In the genomic region with DNA sequence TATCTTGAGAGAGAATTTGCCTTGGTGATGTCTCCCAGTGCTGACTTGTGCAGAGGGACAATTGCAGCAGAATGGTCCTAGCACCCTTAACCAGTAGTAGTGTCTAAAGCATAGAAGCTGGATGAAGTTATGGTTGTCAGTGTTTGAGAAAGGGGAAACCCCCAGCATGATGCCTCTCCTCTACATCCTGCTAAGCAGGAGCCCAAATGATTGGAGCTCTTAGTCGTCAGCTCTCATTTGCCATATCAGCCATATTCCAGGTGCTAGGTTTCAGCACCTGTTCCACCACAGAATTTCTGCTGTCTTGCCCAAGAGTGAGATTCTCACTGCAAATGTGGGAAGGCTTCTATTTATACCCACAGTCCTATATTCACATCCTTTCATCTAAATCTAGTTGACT, we compare ENCODE assay signal across 25 cellular contexts.
DNase-seq lines count a peak whose midpoint lies in the region; ATAC-seq, FAIRE-seq and TF ChIP-seq lines count a peak whose summit lies in the region.
"Had no signal": no experiment of that assay in that cellular context is flagged by ENCODE, and none has a peak within 500 bp of the region (broad histone marks: within the 10 kb centered on the region; RNA-seq: fewer than 3 reads in every experiment).

No MANE protein-coding gene starts in this region.

- ATAC-seq in GM18868 (IDR thresholded peaks at IDR 0.05; ENCODE audit: unreplicated experiment) (peak; percentile 49), HG02610 (IDR thresholded peaks at IDR 0.05; ENCODE audit: unreplicated experiment) (peak; percentile 50), memory B cell (ENCODE audit: low read depth) (no peak)
- ATAC-seq: GM12878, HCT116 had no signal

- DNase-seq in NCI-H2107 (lab: John Stamatoyannopoulos, UW) (peak; percentile 5), memory B cell (ENCODE audit: low spot score in 2 of 2) (no peak), H54 (ENCODE audit: insufficient read length, low spot score) (no peak), islet precursor cell (no peak)
- no peak for DNase-seq in effector CD8-positive, alpha-beta T cell (lab: John Stamatoyannopoulos, UW)
- DNase-seq: CD8-positive, alpha-beta memory T cell; DMS 273 treated with DMSO at 0.1 percent for 48 hours; DMS79; EL; GDM1; Karpas-422; MV-4-11; NCI-H1105; NCI-H1436 treated with DMSO at 0.1 percent for 48 hours; NCI-H1930; NCI-H446 treated with DMSO at 0.1 percent for 48 hours; NCI-H526 treated with DMSO at 0.1 percent for 48 hours; Peyer's patch; SIG-M5 had no signal

- FAIRE-seq in H54 (lab: Jason Lieb, UNC): no peak
- FAIRE-seq: GM12878, H1 had no signal

- H3K9me3 Mint-ChIP-seq in memory B cell: no peaks in the 10 kb centered on the region

- H3K36me3 Mint-ChIP-seq in memory B cell: peaks cover 4% of the 10 kb centered on the region

- no peak overlapping the region for H3K4me3 Mint-ChIP-seq in memory B cell
- H3K4me3 Mint-ChIP-seq: B cell; CD8-positive, alpha-beta memory T cell had no signal

- H3K27me3 Mint-ChIP-seq in memory B cell: no peaks in the 10 kb centered on the region
- H3K27me3 Mint-ChIP-seq: B cell; CD8-positive, alpha-beta memory T cell had no signal

- no peak for TF ChIP-seq POLR2A in H54 (IDR thresholded peaks at IDR 0.05; ENCODE audit: low read depth, low read length)

- H3K27ac Mint-ChIP-seq in memory B cell: peak overlapping the region; percentile 9
- H3K27ac Mint-ChIP-seq: B cell had no signal

- no peaks in the 10 kb centered on the region for H3K4me1 Mint-ChIP-seq in memory B cell
- H3K4me1 Mint-ChIP-seq: B cell; CD8-positive, alpha-beta memory T cell had no signal
